Comparison of ENCODE assay signal across 1 cellular context in the genomic region with DNA sequence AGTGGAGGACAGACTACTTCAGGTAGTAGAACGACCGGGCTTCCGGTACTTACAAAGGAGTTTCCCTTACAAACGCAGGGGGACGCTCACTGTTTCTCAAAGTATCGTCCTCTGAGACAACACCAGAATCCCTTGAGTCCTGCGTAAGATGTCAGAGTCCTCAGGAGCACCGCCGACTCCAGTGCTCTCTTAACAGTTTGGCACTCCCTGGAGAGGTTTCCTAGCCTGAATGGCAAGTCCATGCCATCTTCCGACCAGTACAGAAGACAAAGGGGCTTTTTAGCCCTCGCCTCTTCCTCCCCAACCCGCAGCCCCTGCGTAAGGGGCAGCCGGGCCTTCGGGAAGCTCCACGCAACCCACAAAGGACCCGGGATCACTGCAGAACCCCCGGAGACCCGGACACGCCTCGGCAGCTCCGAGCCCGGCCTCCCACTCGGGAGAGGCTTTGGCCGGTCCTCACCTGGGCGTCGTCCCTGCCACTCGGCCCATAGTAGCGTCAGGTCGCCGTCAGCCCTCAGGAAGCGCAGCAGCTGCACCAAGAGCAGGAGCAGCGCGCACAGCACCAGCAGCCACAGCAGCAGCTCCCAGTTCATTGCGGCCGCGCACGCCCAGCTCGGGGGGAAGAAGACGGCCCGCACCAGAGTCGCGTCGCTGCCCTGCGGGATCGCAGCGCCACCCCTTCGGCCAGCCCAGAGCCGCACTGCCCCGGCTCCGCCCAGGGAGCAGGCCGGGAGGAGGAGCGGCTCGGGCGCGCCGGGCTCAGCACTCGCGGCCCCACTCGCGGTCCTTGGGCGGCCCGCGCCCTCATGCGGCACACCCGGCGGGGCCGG.
TF ChIP-seq lines count a peak whose summit lies in the region.

A gene with protein sequence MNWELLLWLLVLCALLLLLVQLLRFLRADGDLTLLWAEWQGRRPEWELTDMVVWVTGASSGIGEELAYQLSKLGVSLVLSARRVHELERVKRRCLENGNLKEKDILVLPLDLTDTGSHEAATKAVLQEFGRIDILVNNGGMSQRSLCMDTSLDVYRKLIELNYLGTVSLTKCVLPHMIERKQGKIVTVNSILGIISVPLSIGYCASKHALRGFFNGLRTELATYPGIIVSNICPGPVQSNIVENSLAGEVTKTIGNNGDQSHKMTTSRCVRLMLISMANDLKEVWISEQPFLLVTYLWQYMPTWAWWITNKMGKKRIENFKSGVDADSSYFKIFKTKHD (minus strand): TSS at position 682 of the 830 bp plus-strand sequence. CDS start 89 bp downstream, at position 593.

TF ChIP-seq in HepG2, 621 proteins besides CTCF, POLR2A, EP300 and RAD21 (continued from another document and continues in another):
- TF ChIP-seq, protein P1, sequence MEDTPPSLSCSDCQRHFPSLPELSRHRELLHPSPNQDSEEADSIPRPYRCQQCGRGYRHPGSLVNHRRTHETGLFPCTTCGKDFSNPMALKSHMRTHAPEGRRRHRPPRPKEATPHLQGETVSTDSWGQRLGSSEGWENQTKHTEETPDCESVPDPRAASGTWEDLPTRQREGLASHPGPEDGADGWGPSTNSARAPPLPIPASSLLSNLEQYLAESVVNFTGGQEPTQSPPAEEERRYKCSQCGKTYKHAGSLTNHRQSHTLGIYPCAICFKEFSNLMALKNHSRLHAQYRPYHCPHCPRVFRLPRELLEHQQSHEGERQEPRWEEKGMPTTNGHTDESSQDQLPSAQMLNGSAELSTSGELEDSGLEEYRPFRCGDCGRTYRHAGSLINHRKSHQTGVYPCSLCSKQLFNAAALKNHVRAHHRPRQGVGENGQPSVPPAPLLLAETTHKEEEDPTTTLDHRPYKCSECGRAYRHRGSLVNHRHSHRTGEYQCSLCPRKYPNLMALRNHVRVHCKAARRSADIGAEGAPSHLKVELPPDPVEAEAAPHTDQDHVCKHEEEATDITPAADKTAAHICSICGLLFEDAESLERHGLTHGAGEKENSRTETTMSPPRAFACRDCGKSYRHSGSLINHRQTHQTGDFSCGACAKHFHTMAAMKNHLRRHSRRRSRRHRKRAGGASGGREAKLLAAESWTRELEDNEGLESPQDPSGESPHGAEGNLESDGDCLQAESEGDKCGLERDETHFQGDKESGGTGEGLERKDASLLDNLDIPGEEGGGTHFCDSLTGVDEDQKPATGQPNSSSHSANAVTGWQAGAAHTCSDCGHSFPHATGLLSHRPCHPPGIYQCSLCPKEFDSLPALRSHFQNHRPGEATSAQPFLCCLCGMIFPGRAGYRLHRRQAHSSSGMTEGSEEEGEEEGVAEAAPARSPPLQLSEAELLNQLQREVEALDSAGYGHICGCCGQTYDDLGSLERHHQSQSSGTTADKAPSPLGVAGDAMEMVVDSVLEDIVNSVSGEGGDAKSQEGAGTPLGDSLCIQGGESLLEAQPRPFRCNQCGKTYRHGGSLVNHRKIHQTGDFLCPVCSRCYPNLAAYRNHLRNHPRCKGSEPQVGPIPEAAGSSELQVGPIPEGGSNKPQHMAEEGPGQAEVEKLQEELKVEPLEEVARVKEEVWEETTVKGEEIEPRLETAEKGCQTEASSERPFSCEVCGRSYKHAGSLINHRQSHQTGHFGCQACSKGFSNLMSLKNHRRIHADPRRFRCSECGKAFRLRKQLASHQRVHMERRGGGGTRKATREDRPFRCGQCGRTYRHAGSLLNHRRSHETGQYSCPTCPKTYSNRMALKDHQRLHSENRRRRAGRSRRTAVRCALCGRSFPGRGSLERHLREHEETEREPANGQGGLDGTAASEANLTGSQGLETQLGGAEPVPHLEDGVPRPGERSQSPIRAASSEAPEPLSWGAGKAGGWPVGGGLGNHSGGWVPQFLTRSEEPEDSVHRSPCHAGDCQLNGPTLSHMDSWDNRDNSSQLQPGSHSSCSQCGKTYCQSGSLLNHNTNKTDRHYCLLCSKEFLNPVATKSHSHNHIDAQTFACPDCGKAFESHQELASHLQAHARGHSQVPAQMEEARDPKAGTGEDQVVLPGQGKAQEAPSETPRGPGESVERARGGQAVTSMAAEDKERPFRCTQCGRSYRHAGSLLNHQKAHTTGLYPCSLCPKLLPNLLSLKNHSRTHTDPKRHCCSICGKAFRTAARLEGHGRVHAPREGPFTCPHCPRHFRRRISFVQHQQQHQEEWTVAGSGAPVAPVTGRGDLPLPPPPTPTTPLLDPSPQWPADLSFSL (CRISPR knock-in tag; IDR thresholded peaks at IDR 0.05) = no peak
- 0 out of 2 replicates have a peak, but pooled peaks have one; percentile 15 for TF ChIP-seq MIXL1 (CRISPR knock-in tag; IDR thresholded peaks at IDR 0.05)
- TF ChIP-seq MBD4 (IDR thresholded peaks at IDR 0.05; ENCODE audit: borderline replicate concordance, low read length) = no peak
- peak; percentile 32; the same call in 1 of the 2 replicates for TF ChIP-seq ZNF333 (CRISPR knock-in tag; IDR thresholded peaks at IDR 0.05; ENCODE audit: borderline replicate concordance)
- TF ChIP-seq TP53 (CRISPR knock-in tag; conservative IDR thresholded peaks at IDR 0.05) = no peak
- TF ChIP-seq, protein P2, sequence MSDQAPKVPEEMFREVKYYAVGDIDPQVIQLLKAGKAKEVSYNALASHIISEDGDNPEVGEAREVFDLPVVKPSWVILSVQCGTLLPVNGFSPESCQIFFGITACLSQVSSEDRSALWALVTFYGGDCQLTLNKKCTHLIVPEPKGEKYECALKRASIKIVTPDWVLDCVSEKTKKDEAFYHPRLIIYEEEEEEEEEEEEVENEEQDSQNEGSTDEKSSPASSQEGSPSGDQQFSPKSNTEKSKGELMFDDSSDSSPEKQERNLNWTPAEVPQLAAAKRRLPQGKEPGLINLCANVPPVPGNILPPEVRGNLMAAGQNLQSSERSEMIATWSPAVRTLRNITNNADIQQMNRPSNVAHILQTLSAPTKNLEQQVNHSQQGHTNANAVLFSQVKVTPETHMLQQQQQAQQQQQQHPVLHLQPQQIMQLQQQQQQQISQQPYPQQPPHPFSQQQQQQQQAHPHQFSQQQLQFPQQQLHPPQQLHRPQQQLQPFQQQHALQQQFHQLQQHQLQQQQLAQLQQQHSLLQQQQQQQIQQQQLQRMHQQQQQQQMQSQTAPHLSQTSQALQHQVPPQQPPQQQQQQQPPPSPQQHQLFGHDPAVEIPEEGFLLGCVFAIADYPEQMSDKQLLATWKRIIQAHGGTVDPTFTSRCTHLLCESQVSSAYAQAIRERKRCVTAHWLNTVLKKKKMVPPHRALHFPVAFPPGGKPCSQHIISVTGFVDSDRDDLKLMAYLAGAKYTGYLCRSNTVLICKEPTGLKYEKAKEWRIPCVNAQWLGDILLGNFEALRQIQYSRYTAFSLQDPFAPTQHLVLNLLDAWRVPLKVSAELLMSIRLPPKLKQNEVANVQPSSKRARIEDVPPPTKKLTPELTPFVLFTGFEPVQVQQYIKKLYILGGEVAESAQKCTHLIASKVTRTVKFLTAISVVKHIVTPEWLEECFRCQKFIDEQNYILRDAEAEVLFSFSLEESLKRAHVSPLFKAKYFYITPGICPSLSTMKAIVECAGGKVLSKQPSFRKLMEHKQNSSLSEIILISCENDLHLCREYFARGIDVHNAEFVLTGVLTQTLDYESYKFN (CRISPR knock-in tag; conservative IDR thresholded peaks at IDR 0.05) = peak; percentile 48; the same call in 1 of the 2 replicates
- TF ChIP-seq ZNF607 (CRISPR knock-in tag; IDR thresholded peaks at IDR 0.05; ENCODE audit: borderline replicate concordance) = peak; percentile 90
- no peak; the same call in 1 of the 2 replicates for TF ChIP-seq ZNF232 (CRISPR knock-in tag; IDR thresholded peaks at IDR 0.05; ENCODE audit: borderline replicate concordance)
- TF ChIP-seq, protein P3, sequence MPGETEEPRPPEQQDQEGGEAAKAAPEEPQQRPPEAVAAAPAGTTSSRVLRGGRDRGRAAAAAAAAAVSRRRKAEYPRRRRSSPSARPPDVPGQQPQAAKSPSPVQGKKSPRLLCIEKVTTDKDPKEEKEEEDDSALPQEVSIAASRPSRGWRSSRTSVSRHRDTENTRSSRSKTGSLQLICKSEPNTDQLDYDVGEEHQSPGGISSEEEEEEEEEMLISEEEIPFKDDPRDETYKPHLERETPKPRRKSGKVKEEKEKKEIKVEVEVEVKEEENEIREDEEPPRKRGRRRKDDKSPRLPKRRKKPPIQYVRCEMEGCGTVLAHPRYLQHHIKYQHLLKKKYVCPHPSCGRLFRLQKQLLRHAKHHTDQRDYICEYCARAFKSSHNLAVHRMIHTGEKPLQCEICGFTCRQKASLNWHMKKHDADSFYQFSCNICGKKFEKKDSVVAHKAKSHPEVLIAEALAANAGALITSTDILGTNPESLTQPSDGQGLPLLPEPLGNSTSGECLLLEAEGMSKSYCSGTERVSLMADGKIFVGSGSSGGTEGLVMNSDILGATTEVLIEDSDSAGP (CRISPR knock-in tag; IDR thresholded peaks at IDR 0.05; ENCODE audit: borderline replicate concordance) = peak; percentile 87
- TF ChIP-seq, protein P4, sequence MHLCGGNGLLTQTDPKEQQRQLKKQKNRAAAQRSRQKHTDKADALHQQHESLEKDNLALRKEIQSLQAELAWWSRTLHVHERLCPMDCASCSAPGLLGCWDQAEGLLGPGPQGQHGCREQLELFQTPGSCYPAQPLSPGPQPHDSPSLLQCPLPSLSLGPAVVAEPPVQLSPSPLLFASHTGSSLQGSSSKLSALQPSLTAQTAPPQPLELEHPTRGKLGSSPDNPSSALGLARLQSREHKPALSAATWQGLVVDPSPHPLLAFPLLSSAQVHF (CRISPR knock-in tag; IDR thresholded peaks at IDR 0.05) = 0 out of 2 replicates have a peak, but pooled peaks have one; percentile 30
- TF ChIP-seq, protein P5, sequence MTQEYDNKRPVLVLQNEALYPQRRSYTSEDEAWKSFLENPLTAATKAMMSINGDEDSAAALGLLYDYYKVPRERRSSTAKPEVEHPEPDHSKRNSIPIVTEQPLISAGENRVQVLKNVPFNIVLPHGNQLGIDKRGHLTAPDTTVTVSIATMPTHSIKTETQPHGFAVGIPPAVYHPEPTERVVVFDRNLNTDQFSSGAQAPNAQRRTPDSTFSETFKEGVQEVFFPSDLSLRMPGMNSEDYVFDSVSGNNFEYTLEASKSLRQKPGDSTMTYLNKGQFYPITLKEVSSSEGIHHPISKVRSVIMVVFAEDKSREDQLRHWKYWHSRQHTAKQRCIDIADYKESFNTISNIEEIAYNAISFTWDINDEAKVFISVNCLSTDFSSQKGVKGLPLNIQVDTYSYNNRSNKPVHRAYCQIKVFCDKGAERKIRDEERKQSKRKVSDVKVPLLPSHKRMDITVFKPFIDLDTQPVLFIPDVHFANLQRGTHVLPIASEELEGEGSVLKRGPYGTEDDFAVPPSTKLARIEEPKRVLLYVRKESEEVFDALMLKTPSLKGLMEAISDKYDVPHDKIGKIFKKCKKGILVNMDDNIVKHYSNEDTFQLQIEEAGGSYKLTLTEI (CRISPR knock-in tag; conservative IDR thresholded peaks at IDR 0.05) = no peak
- TF ChIP-seq PRMT3 (CRISPR knock-in tag; IDR thresholded peaks at IDR 0.05; ENCODE audit: borderline replicate concordance, low read depth) = 0 out of 2 replicates have a peak, but pooled peaks have one; percentile 25
- TF ChIP-seq, protein P6, sequence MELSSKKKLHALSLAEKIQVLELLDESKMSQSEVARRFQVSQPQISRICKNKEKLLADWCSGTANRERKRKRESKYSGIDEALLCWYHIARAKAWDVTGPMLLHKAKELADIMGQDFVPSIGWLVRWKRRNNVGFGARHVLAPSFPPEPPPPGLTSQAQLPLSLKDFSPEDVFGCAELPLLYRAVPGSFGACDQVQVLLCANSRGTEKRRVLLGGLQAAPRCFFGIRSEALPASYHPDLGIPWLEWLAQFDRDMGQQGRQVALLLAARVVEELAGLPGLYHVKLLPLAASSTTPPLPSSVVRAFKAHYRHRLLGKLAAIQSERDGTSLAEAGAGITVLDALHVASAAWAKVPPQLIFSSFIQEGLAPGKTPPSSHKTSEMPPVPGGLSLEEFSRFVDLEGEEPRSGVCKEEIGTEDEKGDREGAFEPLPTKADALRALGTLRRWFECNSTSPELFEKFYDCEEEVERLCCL (CRISPR knock-in tag; IDR thresholded peaks at IDR 0.05; ENCODE audit: borderline replicate concordance) = no peak
- no peak for TF ChIP-seq MAF1 (CRISPR knock-in tag; IDR thresholded peaks at IDR 0.05; ENCODE audit: borderline replicate concordance)
- no peak for TF ChIP-seq RORA (CRISPR knock-in tag; IDR thresholded peaks at IDR 0.05)
- no peak for TF ChIP-seq CREM (IDR thresholded peaks at IDR 0.05)
- TF ChIP-seq CREM (CRISPR knock-in tag; IDR thresholded peaks at IDR 0.05) = no peak
- peak; percentile 64; the same call in 1 of the 2 replicates for TF ChIP-seq MXD4 (CRISPR knock-in tag; IDR thresholded peaks at IDR 0.05)
- TF ChIP-seq, protein P7, sequence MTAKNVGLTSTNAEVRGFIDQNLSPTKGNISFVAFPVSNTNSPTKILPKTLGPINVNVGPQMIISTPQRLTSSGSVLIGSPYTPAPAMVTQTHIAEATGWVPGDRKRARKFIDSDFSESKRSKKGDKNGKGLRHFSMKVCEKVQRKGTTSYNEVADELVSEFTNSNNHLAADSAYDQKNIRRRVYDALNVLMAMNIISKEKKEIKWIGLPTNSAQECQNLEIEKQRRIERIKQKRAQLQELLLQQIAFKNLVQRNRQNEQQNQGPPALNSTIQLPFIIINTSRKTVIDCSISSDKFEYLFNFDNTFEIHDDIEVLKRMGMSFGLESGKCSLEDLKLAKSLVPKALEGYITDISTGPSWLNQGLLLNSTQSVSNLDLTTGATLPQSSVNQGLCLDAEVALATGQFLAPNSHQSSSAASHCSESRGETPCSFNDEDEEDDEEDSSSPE (CRISPR knock-in tag; IDR thresholded peaks at IDR 0.05) = peak; percentile 78
- TF ChIP-seq MTA1 (CRISPR knock-in tag; IDR thresholded peaks at IDR 0.05; ENCODE audit: borderline replicate concordance) = peak; percentile 69; the same call in 1 of the 2 replicates
- peak; percentile 50; the same call in 1 of the 2 replicates for TF ChIP-seq ZNF230 (CRISPR knock-in tag; IDR thresholded peaks at IDR 0.05)
- peak; percentile 60; the same call in 1 of the 2 replicates for TF ChIP-seq KLF12 (CRISPR knock-in tag; IDR thresholded peaks at IDR 0.05; ENCODE audit: borderline replicate concordance)
- TF ChIP-seq LCORL (IDR thresholded peaks at IDR 0.05) = no peak
- peak; percentile 46; the same call in 1 of the 2 replicates for TF ChIP-seq LCORL (CRISPR knock-in tag; IDR thresholded peaks at IDR 0.05)
- peak; percentile 88; the same call in 1 of the 2 replicates for TF ChIP-seq AHR (CRISPR knock-in tag; IDR thresholded peaks at IDR 0.05)
- peak; percentile 67 for TF ChIP-seq ETV6 (CRISPR knock-in tag; conservative IDR thresholded peaks at IDR 0.05)
- TF ChIP-seq, protein P8, sequence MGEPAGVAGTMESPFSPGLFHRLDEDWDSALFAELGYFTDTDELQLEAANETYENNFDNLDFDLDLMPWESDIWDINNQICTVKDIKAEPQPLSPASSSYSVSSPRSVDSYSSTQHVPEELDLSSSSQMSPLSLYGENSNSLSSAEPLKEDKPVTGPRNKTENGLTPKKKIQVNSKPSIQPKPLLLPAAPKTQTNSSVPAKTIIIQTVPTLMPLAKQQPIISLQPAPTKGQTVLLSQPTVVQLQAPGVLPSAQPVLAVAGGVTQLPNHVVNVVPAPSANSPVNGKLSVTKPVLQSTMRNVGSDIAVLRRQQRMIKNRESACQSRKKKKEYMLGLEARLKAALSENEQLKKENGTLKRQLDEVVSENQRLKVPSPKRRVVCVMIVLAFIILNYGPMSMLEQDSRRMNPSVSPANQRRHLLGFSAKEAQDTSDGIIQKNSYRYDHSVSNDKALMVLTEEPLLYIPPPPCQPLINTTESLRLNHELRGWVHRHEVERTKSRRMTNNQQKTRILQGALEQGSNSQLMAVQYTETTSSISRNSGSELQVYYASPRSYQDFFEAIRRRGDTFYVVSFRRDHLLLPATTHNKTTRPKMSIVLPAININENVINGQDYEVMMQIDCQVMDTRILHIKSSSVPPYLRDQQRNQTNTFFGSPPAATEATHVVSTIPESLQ (CRISPR knock-in tag; conservative IDR thresholded peaks at IDR 0.05) = no peak
- TF ChIP-seq ZNF501 (CRISPR knock-in tag; IDR thresholded peaks at IDR 0.05) = peak; percentile 86
